Comparison of ENCODE assay signal across 8 cellular contexts in genomic region chr15:92082217-92082843, GRCh38.
DNase-seq lines count a peak whose midpoint lies in the region; ATAC-seq, FAIRE-seq and TF ChIP-seq lines count a peak whose summit lies in the region.

No MANE protein-coding gene starts in this region.

- no peaks in the 10 kb centered on the region for H3K9me3 Mint-ChIP-seq in activated CD4-positive, alpha-beta T cell treated with anti-CD3 and anti-CD28 coated beads, Interleukin-2, amount 10 ng/mL, durations not matched to agents 7 days and 5 days

- DNase-seq in EL (peak; percentile 51), HCEC 1CT (peak; percentile 60), NCI-H345 treated with DMSO at 0.1 percent for 48 hours (lab: John Stamatoyannopoulos, UW; ENCODE audit: unreplicated experiment) (peak; percentile 14), H1 (ENCODE audit: low read depth in 1 of 2, low spot score in 2 of 2) (peak; percentile 62 to 88), mesendoderm (peak; percentile 81), stromal cell of bone marrow (ENCODE audit: low read depth) (peak; percentile 53)
- peak; percentile 56 for DNase-seq in activated CD4-positive, alpha-beta T cell treated with anti-CD3 and anti-CD28 coated beads, Interleukin-2, amount 10 ng/mL, durations not matched to agents 7 days and 5 days

- POLR2A ChIA-PET in activated CD4-positive, alpha-beta T cell treated with anti-CD3 and anti-CD28 coated beads, Interleukin-2, amount 10 ng/mL, durations not matched to agents 7 days and 5 days (lab: Charles Lee), result no interaction called here
- POLR2A ChIA-PET in H1 (lab: Charles Lee; ENCODE audit: partially characterized antibody), result no interaction called here

- no peak overlapping the region for H3K14ac ChIP-seq in H1 (ENCODE audit: insufficient read length)

- no peak overlapping the region for H3K56ac ChIP-seq in H1 (replicated peaks; ENCODE audit: insufficient read length, low read depth, low read length)
- no peak overlapping the region for H3K56ac ChIP-seq in mesendoderm (ENCODE audit: low read length)

- H3K4me2 ChIP-seq in H1 (ENCODE audit: insufficient read depth in 1 of 2, low read depth in 2 of 2, low read length in 2 of 2), result no peak overlapping the region
- H3K4me2 ChIP-seq in mesendoderm (ENCODE audit: low read length), result no peak overlapping the region

- peak; percentile 85 to 97 (median 95) for TF ChIP-seq CTCF in H1 (IDR thresholded peaks at IDR 0.05; ENCODE audit: control extremely low read depth in 1 of 3, insufficient read depth in 1 of 3, low read depth in 1 of 3, low read length in 3 of 3)

- no peak overlapping the region for H3K23ac ChIP-seq in H1 (ENCODE audit: insufficient read length)
- no peak overlapping the region for H3K23ac ChIP-seq in mesendoderm (ENCODE audit: low read length)

- H4K8ac ChIP-seq in H1 (ENCODE audit: extremely low read depth, insufficient read depth, low read length), result no peak overlapping the region
- H4K8ac ChIP-seq in mesendoderm (ENCODE audit: low read depth, low read length), result no peak overlapping the region

- H3K4me3 ChIP-seq in H1 (ENCODE audit: extremely low read depth in 1 of 4, insufficient read depth in 2 of 4, low read depth in 3 of 4, low read length in 4 of 4) (no peak overlapping the region), mesendoderm (ENCODE audit: low read length) (no peak overlapping the region)

- no peak overlapping the region for H4K5ac ChIP-seq in H1 (ENCODE audit: insufficient read length, low read depth, low read length)
- no peak overlapping the region for H4K5ac ChIP-seq in mesendoderm (ENCODE audit: low read length)

- no peak for TF ChIP-seq POLR2A in H1 (IDR thresholded peaks at IDR 0.05; ENCODE audit: control extremely low read depth in 1 of 2, low read depth in 2 of 2, low read length in 2 of 2)

- H3K4me1 ChIP-seq in H1 (replicated peaks in 1 of 4; ENCODE audit: control insufficient read depth in 3 of 4, insufficient read depth in 4 of 4, low read length in 3 of 4) (peaks cover 0 to 9% (median 3%) of the 10 kb centered on the region in 4 experiments; a peak in 5 of 7 replicates), mesendoderm (ENCODE audit: control insufficient read depth, low read depth, low read length) (no peaks in the 10 kb centered on the region)

- H3K18ac ChIP-seq in H1 (ENCODE audit: extremely low read depth, low read length) (no peak overlapping the region), mesendoderm (ENCODE audit: low read length) (no peak overlapping the region)

- no peak overlapping the region for H2AFZ ChIP-seq in H1 (ENCODE audit: low read length)

- CTCF ChIA-PET in activated CD4-positive, alpha-beta T cell treated with anti-CD3 and anti-CD28 coated beads, Interleukin-2, amount 10 ng/mL, durations not matched to agents 7 days and 5 days (lab: Charles Lee), result interaction anchor here (0.9 kb wide), 1 partner anchor 21 kb away, joined by 3 read pairs; no protein-coding TSS in a partner anchor
- CTCF ChIA-PET in H1 (lab: Charles Lee; ENCODE audit: partially characterized antibody), result interaction anchor here (0.6 to 7.4 kb wide), 21 partner anchors 9 to 814 kb away, joined by 3 to 118 read pairs (median 3); partner anchors contain the start of genes SLCO3A1 and ST8SIA2

- H3K27me3 Mint-ChIP-seq in activated CD4-positive, alpha-beta T cell treated with anti-CD3 and anti-CD28 coated beads, Interleukin-2, amount 10 ng/mL, durations not matched to agents 7 days and 5 days, result no peaks in the 10 kb centered on the region

- H3K9me3 ChIP-seq in H1 (ENCODE audit: insufficient read depth in 2 of 2, low read depth in 1 of 2, low read length in 1 of 2), result no peaks in the 10 kb centered on the region

- H3K27me3 ChIP-seq in H1 (replicated peaks in 1 of 4; ENCODE audit: control insufficient read depth in 3 of 4, extremely low read depth in 1 of 4, insufficient read depth in 3 of 4, low read length in 3 of 4) (no peaks in the 10 kb centered on the region), mesendoderm (ENCODE audit: insufficient read depth, low read length, poor library complexity) (no peaks in the 10 kb centered on the region)

- no peak for ATAC-seq in GM19467 (IDR thresholded peaks at IDR 0.05; ENCODE audit: unreplicated experiment)

- H2BK20ac ChIP-seq in H1 (ENCODE audit: low read length), result no peak overlapping the region

- H2BK12ac ChIP-seq in H1 (ENCODE audit: low read depth, low read length), result no peak overlapping the region

- 42% methylated on average over 9 of the region's 9 CpGs; no CpG with 5 or more reads in 1 of the 2 experiments for WGBS in H1 (ENCODE audit: extremely low coverage in 1 of 2, insufficient coverage in 1 of 2, insufficient read length in 1 of 2, insufficient replicate concordance in 2 of 2, low coverage in 1 of 2, low lambda C conversion rate in 2 of 2, missing lambda C conversion rate in 1 of 2), 2 experiments
- no CpG with 5 or more reads among the region's 9 CpGs for WGBS in mesendoderm (ENCODE audit: extremely low coverage, insufficient coverage, low lambda C conversion rate)

- H4K20me1 ChIP-seq in H1 (replicated peaks in 1 of 2; ENCODE audit: control insufficient read depth in 1 of 2, insufficient read depth in 2 of 2, low read length in 2 of 2), result peaks cover 0 to 2% of the 10 kb centered on the region in 2 experiments

- H3K23me2 ChIP-seq in H1 (ENCODE audit: low read depth, low read length), result no peaks in the 10 kb centered on the region

- H3K27ac Mint-ChIP-seq in activated CD4-positive, alpha-beta T cell treated with anti-CD3 and anti-CD28 coated beads, Interleukin-2, amount 10 ng/mL, durations not matched to agents 7 days and 5 days, result no peak overlapping the region

- H2BK5ac ChIP-seq in H1 (ENCODE audit: low read depth, low read length), result no peak overlapping the region
- no peak overlapping the region for H2BK5ac ChIP-seq in mesendoderm (ENCODE audit: low read length)

- H3K27ac ChIP-seq in H1 (ENCODE audit: low read depth, low read length) (peak overlapping the region; percentile 3; the same call in 1 of the 2 replicates), mesendoderm (ENCODE audit: low read depth, low read length) (no peak overlapping the region)

- H3K4me3 Mint-ChIP-seq in activated CD4-positive, alpha-beta T cell treated with anti-CD3 and anti-CD28 coated beads, Interleukin-2, amount 10 ng/mL, durations not matched to agents 7 days and 5 days, result no peak overlapping the region

- no peak overlapping the region for H4K91ac ChIP-seq in H1 (replicated peaks; ENCODE audit: insufficient read length, low read length)

- no peak overlapping the region for H2BK120ac ChIP-seq in H1 (replicated peaks; ENCODE audit: low read depth, low read length)
- H2BK120ac ChIP-seq in mesendoderm (ENCODE audit: low read depth, low read length), result no peak overlapping the region

- H3K79me2 ChIP-seq in H1 (ENCODE audit: control insufficient read depth in 1 of 2, insufficient read depth in 2 of 2, low read length in 2 of 2) (no peaks in the 10 kb centered on the region), mesendoderm (ENCODE audit: control insufficient read depth, insufficient read depth, low read length) (no peaks in the 10 kb centered on the region)

- no peak overlapping the region for H2AK5ac ChIP-seq in H1 (ENCODE audit: low read depth, low read length)
- no peak overlapping the region for H2AK5ac ChIP-seq in mesendoderm (ENCODE audit: low read length)

- H3K36me3 ChIP-seq in H1 (ENCODE audit: control insufficient read depth in 2 of 4, insufficient read depth in 4 of 4, low read length in 3 of 4) (no peaks in the 10 kb centered on the region), mesendoderm (ENCODE audit: control insufficient read depth, insufficient read depth, low read length) (no peaks in the 10 kb centered on the region)

- H3K4ac ChIP-seq in H1 (replicated peaks; ENCODE audit: insufficient read length, low read depth, low read length) (no peak overlapping the region), mesendoderm (ENCODE audit: low read depth, low read length) (no peak overlapping the region)

- TF ChIP-seq EP300 in H1 (IDR thresholded peaks at IDR 0.05; ENCODE audit: borderline replicate concordance in 1 of 2, low read depth in 2 of 2, low read length in 2 of 2), result no peak

- H3K9ac ChIP-seq in H1 (replicated peaks in 1 of 4; ENCODE audit: extremely low read depth in 1 of 4, low read depth in 3 of 4, low read length in 3 of 4) (no peak overlapping the region), mesendoderm (ENCODE audit: low read length) (no peak overlapping the region)

- H2BK15ac ChIP-seq in H1 (ENCODE audit: low read length), result no peak overlapping the region
- H2BK15ac ChIP-seq in mesendoderm (replicated peaks; ENCODE audit: low read depth), result no peak overlapping the region

- H3K36me3 Mint-ChIP-seq in activated CD4-positive, alpha-beta T cell treated with anti-CD3 and anti-CD28 coated beads, Interleukin-2, amount 10 ng/mL, durations not matched to agents 7 days and 5 days (ENCODE audit: low read depth), result no peaks in the 10 kb centered on the region

- FAIRE-seq in H1 (lab: Jason Lieb, UNC), result peak; percentile 82

- no peaks in the 10 kb centered on the region for H3K79me1 ChIP-seq in H1 (ENCODE audit: low read depth, low read length)
- H3K79me1 ChIP-seq in mesendoderm (ENCODE audit: low read length), result no peaks in the 10 kb centered on the region

- H3K4me1 Mint-ChIP-seq in activated CD4-positive, alpha-beta T cell treated with anti-CD3 and anti-CD28 coated beads, Interleukin-2, amount 10 ng/mL, durations not matched to agents 7 days and 5 days, result peaks cover under 1% of the 10 kb centered on the region

- TF ChIP-seq RAD21 in H1 (IDR thresholded peaks at IDR 0.05 in 1 of 2, conservative IDR thresholded peaks at IDR 0.05 in 1 of 2; ENCODE audit: low read depth in 2 of 2, low read length in 2 of 2), result peak; percentile 92 to 96

TF ChIP-seq in H1, 55 proteins besides CTCF, POLR2A, EP300 and RAD21:
- TF ChIP-seq CREB1 (IDR thresholded peaks at IDR 0.05), result no peak
- TF ChIP-seq JUND (IDR thresholded peaks at IDR 0.05; ENCODE audit: low read length), result no peak
- TF ChIP-seq SAP30 (IDR thresholded peaks at IDR 0.05; ENCODE audit: insufficient read depth, insufficient replicate concordance, low read length), result no peak
- no peak for TF ChIP-seq BRCA1 (IDR thresholded peaks at IDR 0.05; ENCODE audit: low read depth, low read length)
- TF ChIP-seq POLR2AphosphoS5 (IDR thresholded peaks at IDR 0.05; ENCODE audit: low read depth, low read length), result no peak
- TF ChIP-seq GABPA (IDR thresholded peaks at IDR 0.05; ENCODE audit: borderline replicate concordance, insufficient read depth, low read length), result no peak
- TF ChIP-seq FOSL1 (IDR thresholded peaks at IDR 0.05; ENCODE audit: insufficient read depth, low read depth, low read length), result no peak
- TF ChIP-seq RFX5 (IDR thresholded peaks at IDR 0.05; ENCODE audit: borderline replicate concordance, low read depth, low read length), result no peak
- TF ChIP-seq SIRT6 (IDR thresholded peaks at IDR 0.05; ENCODE audit: low read length), result no peak
- no peak for TF ChIP-seq SP1 (IDR thresholded peaks at IDR 0.05; ENCODE audit: low read depth, low read length)
- no peak for TF ChIP-seq SRF (IDR thresholded peaks at IDR 0.05; ENCODE audit: low read depth, low read length)
- no peak for TF ChIP-seq GTF2F1 (IDR thresholded peaks at IDR 0.05; ENCODE audit: borderline replicate concordance, low read depth, low read length)
- TF ChIP-seq SP2 (IDR thresholded peaks at IDR 0.05; ENCODE audit: low read length), result no peak

Comparison
In these comparisons a context has a peak if more than half of its experiments do, and no peak if none do; other contexts are left out.
1. DNase-seq: peak in every context shown above with its lines; median percentile 81 in mesendoderm; 75 in H1; 60 in HCEC 1CT; 56 in activated CD4-positive, alpha-beta T cell treated with anti-CD3 and anti-CD28 coated beads, Interleukin-2, amount 10 ng/mL, durations not matched to agents 7 days and 5 days; 53 in stromal cell of bone marrow; 51 in EL; 14 in NCI-H345 treated with DMSO at 0.1 percent for 48 hours.